12 cellular contexts compared by ENCODE assay signal in the genomic region with DNA sequence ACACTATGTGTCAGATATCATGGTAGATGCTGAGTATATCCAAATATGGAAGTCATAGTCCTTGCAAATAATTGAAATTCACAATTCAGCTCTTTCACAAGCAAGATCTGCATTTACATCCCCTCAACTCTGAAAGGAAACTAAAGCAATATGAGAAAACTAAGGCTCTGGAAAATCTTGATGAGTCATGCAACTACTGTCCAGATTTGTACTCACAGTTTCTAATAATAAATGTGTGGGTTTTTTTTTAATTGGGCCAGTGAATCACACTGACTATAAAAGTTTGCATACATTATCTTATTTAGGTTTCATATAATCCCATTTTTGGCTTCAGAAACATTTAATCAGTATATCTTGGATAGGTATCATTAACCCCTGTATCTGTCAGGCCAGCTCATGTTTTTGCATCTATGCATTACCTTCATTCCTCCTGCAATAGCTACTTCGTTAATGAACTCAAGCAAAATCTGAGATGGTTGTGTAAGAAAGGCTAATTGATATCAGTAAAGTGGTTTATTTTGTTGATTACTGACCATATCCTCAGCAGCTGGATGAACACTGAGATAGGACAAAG. TPM values are rescaled to one million over a fixed set of nuclear protein-coding genes. Genes with fewer than 3 reads are reported as not detected.
DNase-seq lines count a peak whose midpoint lies in the region; ATAC-seq, FAIRE-seq and TF ChIP-seq lines count a peak whose summit lies in the region.
"Had no signal": no experiment of that assay in that cellular context is flagged by ENCODE, and none has a peak within 500 bp of the region (broad histone marks: within the 10 kb centered on the region; RNA-seq: fewer than 3 reads in every experiment).

No MANE protein-coding gene starts in this region.

- no peak for TF ChIP-seq POLR2A in body of pancreas (IDR thresholded peaks at IDR 0.05)
- no peak for TF ChIP-seq POLR2A in uterus (IDR thresholded peaks at IDR 0.05)

- H3K9ac ChIP-seq in astrocyte (ENCODE audit: low read length) (peak overlapping the region; percentile 49), mesenchymal stem cell (ENCODE audit: low read length) (peak overlapping the region; percentile 70)

- peak overlapping the region; percentile 81 for H3K27ac Mint-ChIP-seq in astrocyte (ENCODE audit: unreplicated experiment)

- no peak overlapping the region for H2BK5ac ChIP-seq in mesenchymal stem cell (ENCODE audit: low read depth, low read length, poor library complexity, severe bottlenecking)

- no peaks in the 10 kb centered on the region for H3K79me2 ChIP-seq in astrocyte (ENCODE audit: insufficient read depth, low read length)

- no peaks in the 10 kb centered on the region for H3K27me3 Mint-ChIP-seq in astrocyte (ENCODE audit: low read depth, unreplicated experiment)

- H4K91ac ChIP-seq in mesenchymal stem cell (ENCODE audit: low read length), result no peak overlapping the region

- H4K20me1 ChIP-seq in astrocyte (ENCODE audit: insufficient read depth, low read length), result no peaks in the 10 kb centered on the region

- FAIRE-seq in astrocyte (lab: Jason Lieb, UNC), result no peak

- no peak overlapping the region for H2BK120ac ChIP-seq in mesenchymal stem cell (ENCODE audit: low read depth, low read length)

- H3K4me1 ChIP-seq in astrocyte (ENCODE audit: insufficient read depth, low read length) (peaks cover 18% of the 10 kb centered on the region), mesenchymal stem cell (ENCODE audit: control insufficient read depth, insufficient read depth, low read depth, low read length) (peaks cover 2% of the 10 kb centered on the region), body of pancreas (no peaks in the 10 kb centered on the region), uterus (no peaks in the 10 kb centered on the region)

- H2BK12ac ChIP-seq in mesenchymal stem cell (ENCODE audit: low read length in 2 of 2), result no peak overlapping the region

- no peak overlapping the region for H3K18ac ChIP-seq in mesenchymal stem cell (ENCODE audit: low read depth in 1 of 2, low read length in 2 of 2)

- no peak overlapping the region for H2AFZ ChIP-seq in astrocyte (ENCODE audit: low read depth, low read length)
- H2AFZ ChIP-seq in mesenchymal stem cell (ENCODE audit: low read depth, low read length), result no peak overlapping the region

- intact Hi-C loops in body of pancreas (cut with DNase I) (no loop called here), uterus (cut with DNase I; ENCODE audit: low total_unique reads) (no loop called here)

- DNase-seq in Daoy (ENCODE audit: low read depth) (peak; percentile 42), HS-5 (ENCODE audit: low read depth) (peak; percentile 64), astrocyte (ENCODE audit: low read depth) (peak; percentile 83), mesenchymal stem cell (peak; percentile 88), NCI-H510A (lab: John Stamatoyannopoulos, UW) (no peak), body of pancreas (no peak), NCI-H524 treated with DMSO at 0.1 percent for 48 hours (lab: John Stamatoyannopoulos, UW) (no peak), uterus (no peak)
- DNase-seq: DMS153; erythroblast; stimulated activated CD4-positive, alpha-beta T cell treated with anti-CD3 and anti-CD28 coated beads, Interleukin-2, amount 100 ng/mL, for 24 hours had no signal

- no peak overlapping the region for H2BK15ac ChIP-seq in mesenchymal stem cell (ENCODE audit: low read depth, poor library complexity, severe bottlenecking)

- H3K36me3 ChIP-seq in astrocyte (ENCODE audit: insufficient read depth, low read length) (no peaks in the 10 kb centered on the region), mesenchymal stem cell (ENCODE audit: control insufficient read depth in 1 of 2, insufficient read depth in 2 of 2, low read depth in 1 of 2, low read length in 2 of 2) (peaks cover 0 to 3% of the 10 kb centered on the region in 2 experiments), body of pancreas (replicated peaks in 1 of 2; ENCODE audit: insufficient read depth in 1 of 2, low read depth in 2 of 2) (no peaks in the 10 kb centered on the region), uterus (no peaks in the 10 kb centered on the region)
- H3K36me3 ChIP-seq: tibial nerve had no signal

- H3K27me3 ChIP-seq in astrocyte (ENCODE audit: insufficient read depth, low read length), result no peaks in the 10 kb centered on the region
- H3K27me3 ChIP-seq in mesenchymal stem cell (ENCODE audit: control insufficient read depth in 1 of 2, insufficient read depth in 1 of 2, low read length in 2 of 2), result no peaks in the 10 kb centered on the region
- no peaks in the 10 kb centered on the region for H3K27me3 ChIP-seq in body of pancreas
- H3K27me3 ChIP-seq in uterus, result no peaks in the 10 kb centered on the region
- H3K27me3 ChIP-seq: tibial nerve had no signal

- H3K79me1 ChIP-seq in mesenchymal stem cell (replicated peaks; ENCODE audit: low read length, poor library complexity, severe bottlenecking), result no peaks in the 10 kb centered on the region

- H3K27ac ChIP-seq in astrocyte (ENCODE audit: low read depth, low read length) (peak overlapping the region; percentile 89), mesenchymal stem cell (ENCODE audit: low read length, poor library complexity, severe bottlenecking) (peak overlapping the region; percentile 30), body of pancreas (no peak overlapping the region), uterus (no peak overlapping the region)

- H4K8ac ChIP-seq in mesenchymal stem cell (ENCODE audit: low read length), result no peak overlapping the region

- peaks cover 8% of the 10 kb centered on the region for H3K9me3 Mint-ChIP-seq in astrocyte (ENCODE audit: unreplicated experiment)

- no peak overlapping the region for H2AK5ac ChIP-seq in mesenchymal stem cell (ENCODE audit: low read length, severe bottlenecking)

- TF ChIP-seq CTCF in astrocyte (IDR thresholded peaks at IDR 0.05; ENCODE audit: insufficient read depth, low read depth, low read length) (no peak), body of pancreas (IDR thresholded peaks at IDR 0.05) (no peak), uterus (IDR thresholded peaks at IDR 0.05) (no peak)

- peak overlapping the region; percentile 66 for H3K4me2 ChIP-seq in astrocyte (ENCODE audit: low read length)
- H3K4me2 ChIP-seq in mesenchymal stem cell (ENCODE audit: low read length, poor library complexity, severe bottlenecking), result no peak overlapping the region

- H3K4me3 ChIP-seq in astrocyte (ENCODE audit: insufficient read depth, low read depth, low read length), result no peak overlapping the region
- H3K4me3 ChIP-seq in mesenchymal stem cell (ENCODE audit: insufficient read depth in 1 of 2, low read depth in 1 of 2, low read length in 2 of 2), result peak overlapping the region in 1 of 2 experiments; percentile 29
- H3K4me3 ChIP-seq in body of pancreas, result no peak overlapping the region
- H3K4me3 ChIP-seq in uterus, result no peak overlapping the region
- H3K4me3 ChIP-seq: tibial nerve had no signal

- H3K4me1 Mint-ChIP-seq in astrocyte (ENCODE audit: low read depth, unreplicated experiment), result peaks cover 19% of the 10 kb centered on the region

- H3K14ac ChIP-seq in mesenchymal stem cell (ENCODE audit: low read length in 2 of 2), result no peak overlapping the region

- H3K4ac ChIP-seq in mesenchymal stem cell (ENCODE audit: low read depth in 1 of 2, low read length in 2 of 2), result no peak overlapping the region

- H3K23ac ChIP-seq in mesenchymal stem cell (ENCODE audit: low read length in 2 of 2), result no peak overlapping the region

- no peaks in the 10 kb centered on the region for H3K36me3 Mint-ChIP-seq in astrocyte (ENCODE audit: low read depth, unreplicated experiment)

- H3K4me3 Mint-ChIP-seq in astrocyte (ENCODE audit: unreplicated experiment), result no peak overlapping the region

- no peak for ATAC-seq in body of pancreas

- H3K9me3 ChIP-seq in astrocyte (ENCODE audit: insufficient read depth, low read depth, low read length) (no peaks in the 10 kb centered on the region), mesenchymal stem cell (ENCODE audit: control insufficient read depth, low read length) (peaks cover 5% of the 10 kb centered on the region), body of pancreas (no peaks in the 10 kb centered on the region), uterus (no peaks in the 10 kb centered on the region)
- H3K9me3 ChIP-seq: tibial nerve had no signal

- WGBS in mesenchymal stem cell, result no CpG with 5 or more reads among the region's 1 CpG
- WGBS in body of pancreas, 2 donors, result 31 to 49% methylated on average over 1 of the region's 1 CpG

RNA-seq across cellular contexts. Expression of a gene that starts 58.7 kb away (rescaled TPM):
- 1.3 and 3.3 TPM in 2 replicates for total RNA-seq in Daoy (2014; rRNA removed; shearing (Covaris generic))
- 8.8 and 9.1 TPM in 2 replicates for total RNA-seq in astrocyte
- 128 TPM for polyA plus RNA-seq in mesenchymal stem cell (2013, experiment 1 of 2)
- 137 TPM for polyA plus RNA-seq in mesenchymal stem cell (2013, experiment 2 of 2)
- total RNA-seq in body of pancreas, result under 1 TPM; 0.78 to 0.99 TPM
- 10 to 100 TPM in 1 of 4 donors, 1 to 10 TPM in 3; 2.2 to 19.7 (median 5.9) TPM for total RNA-seq in uterus

Comparison
In these comparisons a context has a peak if more than half of its experiments do, and no peak if none do; other contexts are left out.
1. DNase-seq: peak in Daoy (single experiment), HS-5 (single experiment), astrocyte (single experiment) and mesenchymal stem cell (single experiment); none in NCI-H510A (single experiment), body of pancreas (0 of 4), NCI-H524 treated with DMSO at 0.1 percent for 48 hours (single experiment) and uterus (0 of 2).
2. H3K27ac ChIP-seq: peak in astrocyte (single experiment) and mesenchymal stem cell (single experiment); none in body of pancreas (0 of 4) and uterus (0 of 2).